In genomic region chr3:149512073-149512782, GRCh38 we compare ENCODE assay signal across 9 cellular contexts. TPM values are rescaled to one million over a fixed set of nuclear protein-coding genes. Genes with fewer than 3 reads are reported as not detected.
DNase-seq lines count a peak whose midpoint lies in the region; ATAC-seq, FAIRE-seq and TF ChIP-seq lines count a peak whose summit lies in the region.
"Had no signal": no experiment of that assay in that cellular context is flagged by ENCODE, and none has a peak within 500 bp of the region (broad histone marks: within the 10 kb centered on the region; RNA-seq: fewer than 3 reads in every experiment).

No MANE protein-coding gene starts in this region.

- no peak overlapping the region for H3K23ac ChIP-seq in H1 (ENCODE audit: insufficient read length)

- no peaks in the 10 kb centered on the region for H3K79me2 ChIP-seq in SK-N-SH (ENCODE audit: insufficient read depth)
- no peaks in the 10 kb centered on the region for H3K79me2 ChIP-seq in H1 (ENCODE audit: control insufficient read depth in 1 of 2, insufficient read depth in 2 of 2, low read length in 2 of 2)

- H4K8ac ChIP-seq in H1 (ENCODE audit: extremely low read depth, insufficient read depth, low read length): no peak overlapping the region

- no peak overlapping the region for H3K4me3 ChIP-seq in AG04449 (ENCODE audit: low read depth, low read length)
- no peak overlapping the region for H3K4me3 ChIP-seq in MG63
- H3K4me3 ChIP-seq in SK-N-SH (ENCODE audit: low read depth in 2 of 2, low read length in 1 of 2): peak overlapping the region; percentile 21 to 29; a peak in 2 of 4 replicates
- H3K4me3 ChIP-seq in H1 (ENCODE audit: extremely low read depth in 1 of 4, insufficient read depth in 2 of 4, low read depth in 3 of 4, low read length in 4 of 4): peak overlapping the region in 1 of 4 experiments; percentile 34; a peak in 1 of 8 replicates
- H3K4me3 ChIP-seq in upper lobe of left lung: no peak overlapping the region

- peak; percentile 75 for TF ChIP-seq CTCF in AG04449 (IDR thresholded peaks at IDR 0.05; ENCODE audit: insufficient read depth, low read length, missing control alignments)
- peak; percentile 96 for TF ChIP-seq CTCF in GM10248 (IDR thresholded peaks at IDR 0.05; ENCODE audit: control extremely low read depth, extremely low read depth, low read depth, missing control alignments)
- TF ChIP-seq CTCF in SK-N-SH (IDR thresholded peaks at IDR 0.05): peak; percentile 90
- TF ChIP-seq CTCF in H1 (IDR thresholded peaks at IDR 0.05; ENCODE audit: control extremely low read depth in 1 of 3, insufficient read depth in 1 of 3, low read depth in 1 of 3, low read length in 3 of 3): peak; percentile 81 to 92 (median 89)
- TF ChIP-seq CTCF in upper lobe of left lung (IDR thresholded peaks at IDR 0.05): peak; percentile 54 to 74 (median 69)

- H3K79me1 ChIP-seq in H1 (ENCODE audit: low read depth, low read length): no peaks in the 10 kb centered on the region

- 13% methylated on average over 9 of the region's 9 CpGs for WGBS in SK-N-SH (ENCODE audit: low lambda C conversion rate)
- WGBS in H1 (ENCODE audit: extremely low coverage in 1 of 2, insufficient coverage in 1 of 2, insufficient read length in 1 of 2, insufficient replicate concordance in 2 of 2, low coverage in 1 of 2, low lambda C conversion rate in 2 of 2, missing lambda C conversion rate in 1 of 2), 2 experiments: 29% methylated on average over 9 of the region's 9 CpGs; no CpG with 5 or more reads in 1 of the 2 experiments
- WGBS in upper lobe of left lung, 2 donors: 15% methylated on average over 9 of the region's 9 CpGs

- H3K36me3 Mint-ChIP-seq in memory B cell: no peaks in the 10 kb centered on the region

- H3K9ac ChIP-seq in SK-N-SH: no peak overlapping the region
- no peak overlapping the region for H3K9ac ChIP-seq in H1 (replicated peaks in 1 of 4; ENCODE audit: extremely low read depth in 1 of 4, low read depth in 3 of 4, low read length in 3 of 4)

- H3K27ac ChIP-seq in SK-N-SH (ENCODE audit: low read depth in 2 of 2, low read length in 1 of 2) (no peak overlapping the region), H1 (ENCODE audit: low read depth, low read length) (no peak overlapping the region), upper lobe of left lung (no peak overlapping the region)

- H2BK12ac ChIP-seq in H1 (ENCODE audit: low read depth, low read length): no peak overlapping the region

- H3F3A ChIP-seq in SK-N-SH (replicated peaks; ENCODE audit: insufficient read depth): peaks cover 20% of the 10 kb centered on the region

- H2BK5ac ChIP-seq in H1 (ENCODE audit: low read depth, low read length): no peak overlapping the region

- CTCF ChIA-PET in AG04449 (lab: Yijun Ruan, JAX): interaction anchor here (0.7 to 8.7 kb wide), 27 partner anchors 8 to 652 kb away, joined by 3 to 104 read pairs (median 5); partner anchors contain the start of gene COMMD2
- CTCF ChIA-PET in GM10248 (lab: Yijun Ruan, JAX): interaction anchor here (0.6 to 6.8 kb wide), 18 partner anchors 10 to 707 kb away, joined by 3 to 71 read pairs (median 4); no protein-coding TSS in a partner anchor
- CTCF ChIA-PET in HEK293T (lab: Yijun Ruan, JAX): interaction anchor here (0.6 to 1.5 kb wide), 7 partner anchors 28 to 296 kb away, joined by 3 to 6 read pairs (median 4); no protein-coding TSS in a partner anchor
- CTCF ChIA-PET in SK-N-SH (lab: Yijun Ruan, JAX): interaction anchor here (0.6 to 2.7 kb wide), 36 partner anchors 9 to 983 kb away, joined by 3 to 20 read pairs (median 4); partner anchors contain the start of gene COMMD2
- CTCF ChIA-PET in H1 (lab: Charles Lee; ENCODE audit: partially characterized antibody): interaction anchor here (0.6 to 6.4 kb wide), 34 partner anchors 11 to 391 kb away, joined by 3 to 53 read pairs (median 4); no protein-coding TSS in a partner anchor

- no peak for TF ChIP-seq EP300 in SK-N-SH (IDR thresholded peaks at IDR 0.05; ENCODE audit: borderline replicate concordance in 1 of 2, low read depth in 1 of 2, low read length in 1 of 2)
- TF ChIP-seq EP300 in H1 (IDR thresholded peaks at IDR 0.05; ENCODE audit: borderline replicate concordance in 1 of 2, low read depth in 2 of 2, low read length in 2 of 2): no peak
- TF ChIP-seq EP300 in upper lobe of left lung (IDR thresholded peaks at IDR 0.05): no peak

- H3K27me3 ChIP-seq in MG63 (no peaks in the 10 kb centered on the region), SK-N-SH (ENCODE audit: insufficient read depth) (no peaks in the 10 kb centered on the region), H1 (replicated peaks in 1 of 4; ENCODE audit: control insufficient read depth in 3 of 4, extremely low read depth in 1 of 4, insufficient read depth in 3 of 4, low read length in 3 of 4) (no peaks in the 10 kb centered on the region), upper lobe of left lung (no peaks in the 10 kb centered on the region)

- ATAC-seq in memory B cell (ENCODE audit: low read depth) (peak; percentile 61), upper lobe of left lung (ENCODE audit: low FRiP score in 2 of 2) (peak; percentile 82 to 86)

- H3K14ac ChIP-seq in H1 (ENCODE audit: insufficient read length): no peak overlapping the region

- POLR2A ChIA-PET in AG04449 (lab: Yijun Ruan, JAX) (no interaction called here), GM10248 (lab: Yijun Ruan, JAX) (no interaction called here), HEK293T (lab: Yijun Ruan, JAX) (no interaction called here), SK-N-SH (lab: Yijun Ruan, JAX) (no interaction called here), H1 (lab: Charles Lee; ENCODE audit: partially characterized antibody) (no interaction called here)

- H2AFZ ChIP-seq in SK-N-SH (ENCODE audit: low read depth) (no peak overlapping the region), H1 (ENCODE audit: low read length) (no peak overlapping the region)

- TF ChIP-seq POLR2A in H1 (IDR thresholded peaks at IDR 0.05; ENCODE audit: control extremely low read depth in 1 of 2, low read depth in 2 of 2, low read length in 2 of 2): no peak
- no peak for TF ChIP-seq POLR2A in upper lobe of left lung (IDR thresholded peaks at IDR 0.05)

- H3K9me3 ChIP-seq in MG63 (no peaks in the 10 kb centered on the region), SK-N-SH (no peaks in the 10 kb centered on the region), H1 (ENCODE audit: insufficient read depth in 2 of 2, low read depth in 1 of 2, low read length in 1 of 2) (no peaks in the 10 kb centered on the region), upper lobe of left lung (no peaks in the 10 kb centered on the region)

- H3K4me1 Mint-ChIP-seq in memory B cell: peaks cover 15% of the 10 kb centered on the region

- H2AK5ac ChIP-seq in H1 (ENCODE audit: low read depth, low read length): no peak overlapping the region

- H2BK15ac ChIP-seq in H1 (ENCODE audit: low read length): no peak overlapping the region

- H2BK20ac ChIP-seq in H1 (ENCODE audit: low read length): no peak overlapping the region

- H2BK120ac ChIP-seq in H1 (replicated peaks; ENCODE audit: low read depth, low read length): no peak overlapping the region

- no peaks in the 10 kb centered on the region for H3K9me2 ChIP-seq in SK-N-SH

- peaks cover 7% of the 10 kb centered on the region for H3K27me3 Mint-ChIP-seq in memory B cell

- H4K20me1 ChIP-seq in SK-N-SH (ENCODE audit: insufficient read depth): no peaks in the 10 kb centered on the region
- no peaks in the 10 kb centered on the region for H4K20me1 ChIP-seq in H1 (replicated peaks in 1 of 2; ENCODE audit: control insufficient read depth in 1 of 2, insufficient read depth in 2 of 2, low read length in 2 of 2)

- no peaks in the 10 kb centered on the region for H3K9me3 Mint-ChIP-seq in memory B cell

- FAIRE-seq in H1 (lab: Jason Lieb, UNC): peak; percentile 70

- H3K27ac Mint-ChIP-seq in memory B cell: no peak overlapping the region

- TF ChIP-seq RAD21 in SK-N-SH (IDR thresholded peaks at IDR 0.05; ENCODE audit: low read length) (peak; percentile 93), H1 (IDR thresholded peaks at IDR 0.05 in 1 of 2, conservative IDR thresholded peaks at IDR 0.05 in 1 of 2; ENCODE audit: low read depth in 2 of 2, low read length in 2 of 2) (peak; percentile 92 to 93)

- H3K4ac ChIP-seq in H1 (replicated peaks; ENCODE audit: insufficient read length, low read depth, low read length): no peak overlapping the region

- H3K4me3 Mint-ChIP-seq in memory B cell: no peak overlapping the region

- H3K36me3 ChIP-seq in MG63: peaks cover 17% of the 10 kb centered on the region
- H3K36me3 ChIP-seq in SK-N-SH (replicated peaks in 1 of 2; ENCODE audit: control insufficient read depth in 1 of 2, insufficient read depth in 2 of 2, low read length in 1 of 2): peaks cover 0 to 11% of the 10 kb centered on the region in 2 experiments
- no peaks in the 10 kb centered on the region for H3K36me3 ChIP-seq in H1 (ENCODE audit: control insufficient read depth in 2 of 4, insufficient read depth in 4 of 4, low read length in 3 of 4)
- peaks cover 0 to 7% (median 0%) of the 10 kb centered on the region in 4 donors for H3K36me3 ChIP-seq in upper lobe of left lung

- H3K23me2 ChIP-seq in H1 (ENCODE audit: low read depth, low read length): no peaks in the 10 kb centered on the region

- no peak overlapping the region for H4K5ac ChIP-seq in H1 (ENCODE audit: insufficient read length, low read depth, low read length)

- DNase-seq in AG04449 (ENCODE audit: low read depth, low spot score) (no peak), GM10248 (ENCODE audit: extremely low spot score) (peak; percentile 70), HEK293T (ENCODE audit: extremely low spot score) (peak; percentile 78), MG63 (peak; percentile 56), SK-N-SH (peak; percentile 78), H1 (ENCODE audit: low read depth in 1 of 2, low spot score in 2 of 2) (peak in 1 of 2 experiments; percentile 72), memory B cell (ENCODE audit: low spot score in 2 of 2) (no peak), upper lobe of left lung (peak in 1 of 2 donors; percentile 83)

- H3K56ac ChIP-seq in H1 (replicated peaks; ENCODE audit: insufficient read length, low read depth, low read length): no peak overlapping the region

- no peak overlapping the region for H3K18ac ChIP-seq in H1 (ENCODE audit: extremely low read depth, low read length)

- no peak overlapping the region for H4K91ac ChIP-seq in H1 (replicated peaks; ENCODE audit: insufficient read length, low read length)

- H3K4me2 ChIP-seq in SK-N-SH: no peak overlapping the region
- H3K4me2 ChIP-seq in H1 (ENCODE audit: insufficient read depth in 1 of 2, low read depth in 2 of 2, low read length in 2 of 2): peak overlapping the region; percentile 22 to 57; a peak in 3 of 4 replicates

- H3K4me1 ChIP-seq in SK-N-SH (ENCODE audit: control insufficient read depth in 1 of 2, insufficient read depth in 2 of 2, low read depth in 1 of 2, low read length in 1 of 2): peaks cover 0 to 13% of the 10 kb centered on the region in 2 experiments; a peak in 1 of 4 replicates
- no peaks in the 10 kb centered on the region for H3K4me1 ChIP-seq in H1 (replicated peaks in 1 of 4; ENCODE audit: control insufficient read depth in 3 of 4, insufficient read depth in 4 of 4, low read length in 3 of 4)
- H3K4me1 ChIP-seq in upper lobe of left lung: peaks cover 14 to 38% (median 24%) of the 10 kb centered on the region in 4 donors

RNA-seq across cellular contexts. Expression of gene TM4SF4, which starts 37.7 kb away (rescaled TPM):
- total RNA-seq in MG63 (2014; rRNA removed; shearing (Covaris generic); ENCODE audit: low replicate concordance): not detected in 2 replicates
- polyA plus RNA-seq in SK-N-SH (2012; rRNA removed) (0.08 and 0.10 TPM in 2 replicates), H1 (2011; rRNA removed) (not detected in 2 replicates)
- polyA plus RNA-seq in SK-N-SH (2012; cell fraction: cytosol; rRNA removed): 0.18 and 0.81 TPM in 2 replicates
- not detected in 2 replicates for polyA plus RNA-seq in SK-N-SH (2012; cell fraction: nucleus; rRNA removed)
- total RNA-seq in H1 (2021; fragmentation: NEBNext Ultra II Directional; extraction: Animal tissue kit (Norgen Biotek cat#: 25700)): not detected in 2 replicates
- not detected for polyA plus RNA-seq in H1 (2011; cell fraction: cytosol; rRNA removed)
- polyA plus RNA-seq in H1 (2011; cell fraction: nucleus; rRNA removed): not detected
- polyA plus RNA-seq in H1 (2012, experiment 1 of 2): not detected in 4 replicates
- not detected for polyA plus RNA-seq in H1 (2012, experiment 2 of 2)
- not detected for polyA plus RNA-seq in H1 (2013, experiment 1 of 2)
- not detected for polyA plus RNA-seq in H1 (2013, experiment 2 of 2)
- not detected in 2 replicates for polyA minus RNA-seq in H1 (2011; rRNA and poly(A)+ RNA removed)
- polyA minus RNA-seq in H1 (2011; cell fraction: cytosol; rRNA and poly(A)+ RNA removed): not detected
- not detected for polyA minus RNA-seq in H1 (2011; cell fraction: nucleus; rRNA and poly(A)+ RNA removed)
- 1 to 10 TPM in 4 of 6 donors, not detected in 2; 1.8 to 2.5 (median 2.2) TPM for total RNA-seq in upper lobe of left lung
- total RNA-seq: pulmonary artery endothelial cell had no signal

Comparison
In these comparisons a context has a peak if more than half of its experiments do, and no peak if none do; other contexts are left out.
1. DNase-seq: peak in GM10248 (single experiment), HEK293T (single experiment), MG63 (single experiment) and SK-N-SH (single experiment); none in AG04449 (single experiment) and memory B cell (0 of 2).
2. H3K4me3 ChIP-seq: peak in SK-N-SH (2 of 2); none in AG04449 (single experiment), MG63 (single experiment) and upper lobe of left lung (0 of 4).
3. Peak in every context shown above with its lines, with median percentiles within 50 percentile points of each other: CTCF ChIP-seq.